12 cellular contexts compared by ENCODE assay signal in the genomic region with DNA sequence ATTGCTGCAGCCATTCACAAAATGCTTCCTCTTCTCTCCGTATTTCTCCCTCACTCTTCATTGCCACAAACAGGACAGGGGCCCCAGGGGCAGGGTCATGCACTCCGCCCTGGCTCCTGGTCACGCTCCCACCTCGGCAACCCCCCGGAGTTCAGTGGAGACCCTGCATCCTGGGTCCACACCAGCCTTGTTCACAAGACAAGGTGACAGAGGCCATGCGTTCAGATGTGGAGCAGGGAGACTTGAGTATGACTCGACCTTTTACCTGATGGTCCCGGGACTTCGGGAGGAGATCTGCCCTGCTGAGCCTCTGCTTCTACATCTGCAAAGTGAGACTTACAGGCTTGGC. TPM values are rescaled to one million over a fixed set of nuclear protein-coding genes. Genes with fewer than 3 reads are reported as not detected.
DNase-seq lines count a peak whose midpoint lies in the region; ATAC-seq and TF ChIP-seq lines count a peak whose summit lies in the region.
"Had no signal": no experiment of that assay in that cellular context is flagged by ENCODE, and none has a peak within 500 bp of the region (broad histone marks: within the 10 kb centered on the region; RNA-seq: fewer than 3 reads in every experiment).

No MANE protein-coding gene starts in this region.

- H2AFZ ChIP-seq in OCI-LY1 (ENCODE audit: low read length): no peak overlapping the region

- peak overlapping the region; percentile 2; the same call in 1 of the 2 replicates for H3K4me2 ChIP-seq in OCI-LY1 (ENCODE audit: low read length)

- no peaks in the 10 kb centered on the region for H4K20me1 ChIP-seq in OCI-LY1 (ENCODE audit: insufficient read depth, low read length)

- TF ChIP-seq EP300 in ovary (IDR thresholded peaks at IDR 0.05): no peak

- no peak overlapping the region for H3K9ac ChIP-seq in OCI-LY1 (ENCODE audit: low read length)

- H3K27me3 ChIP-seq in OCI-LY1 (ENCODE audit: insufficient read depth, low read length) (peaks cover 11% of the 10 kb centered on the region; the same call in 1 of the 2 replicates), ovary (no peaks in the 10 kb centered on the region)
- H3K27me3 ChIP-seq: Peyer's patch had no signal

- intact Hi-C loops in Calu3 (cut with micrococcal nuclease; ENCODE audit: unreplicated experiment): loop anchor here (1.0 to 2.0 kb wide), 5 partner anchors 48 to 468 kb away; no protein-coding TSS in a partner anchor
- intact Hi-C loops in dendritic cell treated with granulocyte-macrophage colony-stimulating factor and Interleukin-4, amounts not matched to agents 40 ng/mL and 50 ng/mL, for 4 days (cut with micrococcal nuclease): loop anchor here (1.0 to 2.0 kb wide), 2 partner anchors 525 to 582 kb away; no protein-coding TSS in a partner anchor
- intact Hi-C loops in ovary (cut with DNase I): loop anchor here in 3 of 4 donors (2.0 to 10.0 kb wide), 3 partner anchors 47 to 524 kb away; no protein-coding TSS in a partner anchor

- H3K27ac ChIP-seq in OCI-LY1 (ENCODE audit: low read depth, low read length, poor library complexity, severe bottlenecking): no peak overlapping the region
- no peak overlapping the region for H3K27ac ChIP-seq in ovary
- H3K27ac ChIP-seq: Peyer's patch had no signal

- H3F3A ChIP-seq in OCI-LY1 (ENCODE audit: insufficient read depth, low read length): no peaks in the 10 kb centered on the region

- peak overlapping the region; percentile 91 for H3K27ac Mint-ChIP-seq in Calu3 (ENCODE audit: unreplicated experiment)
- no peak overlapping the region for H3K27ac Mint-ChIP-seq in dendritic cell treated with granulocyte-macrophage colony-stimulating factor and Interleukin-4, amounts not matched to agents 40 ng/mL and 50 ng/mL, for 4 days

- H3K9me2 ChIP-seq in OCI-LY1 (ENCODE audit: low read depth, low read length): no peaks in the 10 kb centered on the region

- ATAC-seq in GM21390 (IDR thresholded peaks at IDR 0.05; ENCODE audit: unreplicated experiment) (no peak), GM21515 (IDR thresholded peaks at IDR 0.05; ENCODE audit: unreplicated experiment) (no peak)

- H3K4me1 Mint-ChIP-seq in Calu3 (ENCODE audit: low read depth, unreplicated experiment): peaks cover 35% of the 10 kb centered on the region
- H3K4me1 Mint-ChIP-seq in dendritic cell treated with granulocyte-macrophage colony-stimulating factor and Interleukin-4, amounts not matched to agents 40 ng/mL and 50 ng/mL, for 4 days (ENCODE audit: low read depth): peaks cover 19% of the 10 kb centered on the region

- H3K4me3 Mint-ChIP-seq in Calu3 (ENCODE audit: low read depth, unreplicated experiment): peak overlapping the region; percentile 68
- peak overlapping the region; percentile 54 for H3K4me3 Mint-ChIP-seq in dendritic cell treated with granulocyte-macrophage colony-stimulating factor and Interleukin-4, amounts not matched to agents 40 ng/mL and 50 ng/mL, for 4 days

- in situ Hi-C loops in GM13976 (cut with MboI; ENCODE audit: low sequenced_read_pairs, unreplicated experiment): loop anchor here (25.0 kb wide), 2 partner anchors 567 to 792 kb away; partner anchors contain the start of genes RBM38 and ZBP1

- DNase-seq in Calu3 (no peak), ovary (no peak), GM13976 (ENCODE audit: low spot score) (no peak), AG20443 (ENCODE audit: low spot score) (no peak)
- DNase-seq: MV-4-11 had no signal

- TSS peak; percentile 84 for BruUV-seq in Calu3 (replicated peaks; lab: Mats Ljungman, UMichigan)

- H3K36me3 Mint-ChIP-seq in Calu3 (ENCODE audit: insufficient read depth, unreplicated experiment): peaks cover 11% of the 10 kb centered on the region
- H3K36me3 Mint-ChIP-seq in dendritic cell treated with granulocyte-macrophage colony-stimulating factor and Interleukin-4, amounts not matched to agents 40 ng/mL and 50 ng/mL, for 4 days (ENCODE audit: low read depth): no peaks in the 10 kb centered on the region

- H3K79me2 ChIP-seq in OCI-LY1 (ENCODE audit: insufficient read depth, low read length): no peaks in the 10 kb centered on the region

- H3K9me3 ChIP-seq in OCI-LY1 (ENCODE audit: low read length) (no peaks in the 10 kb centered on the region), ovary (no peaks in the 10 kb centered on the region)

- H3K4me1 ChIP-seq in OCI-LY1 (ENCODE audit: insufficient read depth, low read length, severe bottlenecking) (no peaks in the 10 kb centered on the region), ovary (ENCODE audit: insufficient read depth) (peaks cover 10% of the 10 kb centered on the region)

- TF ChIP-seq POLR2A in ovary (IDR thresholded peaks at IDR 0.05): no peak

- H3K4me3 ChIP-seq in OCI-LY1 (ENCODE audit: low read depth, low read length, poor library complexity, severe bottlenecking): no peak overlapping the region
- peak overlapping the region; percentile 12 for H3K4me3 ChIP-seq in ovary

- H3K9me3 Mint-ChIP-seq in Calu3 (ENCODE audit: low read depth, unreplicated experiment): no peaks in the 10 kb centered on the region
- no peaks in the 10 kb centered on the region for H3K9me3 Mint-ChIP-seq in dendritic cell treated with granulocyte-macrophage colony-stimulating factor and Interleukin-4, amounts not matched to agents 40 ng/mL and 50 ng/mL, for 4 days

- CTCF ChIA-PET in Calu3 (lab: Charles Lee): interaction anchor here (0.6 to 1.8 kb wide), 7 partner anchors 44 to 557 kb away, joined by 3 to 11 read pairs (median 3); no protein-coding TSS in a partner anchor

- WGBS in ovary, 3 donors: 57 to 58% (median 57%) methylated on average over 9 of the region's 9 CpGs

- H3K36me3 ChIP-seq in OCI-LY1 (ENCODE audit: insufficient read depth, low read length): no peaks in the 10 kb centered on the region
- H3K36me3 ChIP-seq in ovary: no peaks in the 10 kb centered on the region
- H3K36me3 ChIP-seq: Peyer's patch had no signal

- no peaks in the 10 kb centered on the region for H3K27me3 Mint-ChIP-seq in Calu3 (ENCODE audit: unreplicated experiment)
- peaks cover 50% of the 10 kb centered on the region for H3K27me3 Mint-ChIP-seq in dendritic cell treated with granulocyte-macrophage colony-stimulating factor and Interleukin-4, amounts not matched to agents 40 ng/mL and 50 ng/mL, for 4 days

- no peak for TF ChIP-seq CTCF in Calu3 (IDR thresholded peaks at IDR 0.05; ENCODE audit: unreplicated experiment)
- TF ChIP-seq CTCF in OCI-LY1 (IDR thresholded peaks at IDR 0.05; ENCODE audit: low read length): no peak
- TF ChIP-seq CTCF in ovary (IDR thresholded peaks at IDR 0.05): no peak
- TF ChIP-seq CTCF in GM13976 (IDR thresholded peaks at IDR 0.05; ENCODE audit: borderline replicate concordance, control extremely low read depth, extremely low read depth, insufficient read depth, missing control alignments): no peak

RNA-seq across cellular contexts. Expression of gene ANKRD60, which starts 49.4 kb away (rescaled TPM):
- total RNA-seq in Calu3 (2022) (not detected in 2 replicates), ovary (not detected)
- not detected for polyA plus RNA-seq in ovary
- total RNA-seq: dermis microvascular lymphatic vessel endothelial cell, Peyer's patch, skeletal muscle tissue had no signal
